In genomic region chr13:25561842-25562241, GRCh38 we compare ENCODE assay signal across 8 cellular contexts.
"Had no signal": no experiment of that assay in that cellular context is flagged by ENCODE, and none has a peak within 500 bp of the region (broad histone marks: within the 10 kb centered on the region; RNA-seq: fewer than 3 reads in every experiment).

No MANE protein-coding gene starts in this region.

- H3K4me1 ChIP-seq: HAP-1 had no signal

- H3K9me3 ChIP-seq: HAP-1 had no signal

- H3K4me3 ChIP-seq: GM23248, HAP-1, K562 had no signal

- ATAC-seq: HCT116, K562 had no signal

- DNase-seq: GM23248, GOT3, H7, HFFc6, IMR-90 had no signal

- H3K27ac Mint-ChIP-seq: HFFc6 had no signal

- H3K4me3 Mint-ChIP-seq: HFFc6 had no signal

- H3K36me3 ChIP-seq: HAP-1 had no signal

- H3K27ac ChIP-seq: GM23248 had no signal
